In genomic region chr20:31721408-31722332, GRCh38 we compare ENCODE assay signal across 8 cellular contexts. TPM values are rescaled to one million over a fixed set of nuclear protein-coding genes. Genes with fewer than 3 reads are reported as not detected.
DNase-seq lines count a peak whose midpoint lies in the region; ATAC-seq and TF ChIP-seq lines count a peak whose summit lies in the region.

No MANE protein-coding gene starts in this region.

- peak; percentile 52 for DNase-seq in activated CD4-positive, alpha-beta T cell treated with anti-CD3 and anti-CD28 coated beads for 48 hours
- DNase-seq in activated CD4-positive, alpha-beta T cell treated with anti-CD3 and anti-CD28 coated beads for 1 hour, result no peak
- peak; percentile 69 for DNase-seq in activated CD8-positive, alpha-beta memory T cell treated with anti-CD3 and anti-CD28 coated beads for 24 hours
- DNase-seq in foreskin fibroblast (peak in 1 of 2 donors; percentile 34), progenitor cell of endocrine pancreas (ENCODE audit: low spot score, unreplicated experiment) (no peak), LoVo (ENCODE audit: low spot score) (no peak), SK-N-DZ (ENCODE audit: low spot score) (no peak)

- H3K27ac Mint-ChIP-seq in progenitor cell of endocrine pancreas, result peak overlapping the region; percentile 97

- no peaks in the 10 kb centered on the region for H3K27me3 Mint-ChIP-seq in progenitor cell of endocrine pancreas

- H3K4me1 Mint-ChIP-seq in progenitor cell of endocrine pancreas (ENCODE audit: low read depth), result peaks cover 51% of the 10 kb centered on the region

- peaks cover 18% of the 10 kb centered on the region for H3K36me3 Mint-ChIP-seq in progenitor cell of endocrine pancreas (ENCODE audit: insufficient read depth)

- H3K9me3 Mint-ChIP-seq in progenitor cell of endocrine pancreas (ENCODE audit: low read depth), result no peaks in the 10 kb centered on the region

- ATAC-seq in HG03108 (IDR thresholded peaks at IDR 0.05; ENCODE audit: unreplicated experiment), result no peak

- no peak for TF ChIP-seq CTCF in foreskin fibroblast (IDR thresholded peaks at IDR 0.05; ENCODE audit: low read depth, low read length)
- TF ChIP-seq CTCF in progenitor cell of endocrine pancreas (IDR thresholded peaks at IDR 0.05; ENCODE audit: unreplicated experiment), result no peak

- peak overlapping the region; percentile 71 to 86 for H3K4me3 ChIP-seq in foreskin fibroblast (ENCODE audit: low read depth in 1 of 2, low read length in 2 of 2)

- peak overlapping the region; percentile 82 for H3K4me3 Mint-ChIP-seq in progenitor cell of endocrine pancreas (ENCODE audit: low read depth)

RNA-seq across cellular contexts. Expression of gene BCL2L1, which starts 1.0 kb away (rescaled TPM):
- 130 and 136 TPM in 2 replicates for total RNA-seq in progenitor cell of endocrine pancreas
- polyA plus RNA-seq in SK-N-DZ (2014; cell fraction: cytosol; rRNA removed), result 78.5 and 86.3 TPM in 2 replicates
- 30.3 and 34.7 TPM in 2 replicates for polyA plus RNA-seq in SK-N-DZ (2014; cell fraction: nucleus; rRNA removed)

RNA-seq across cellular contexts. Expression of gene TPX2, which starts 17.4 kb away (rescaled TPM):
- 71.9 and 77.0 TPM in 2 replicates for total RNA-seq in progenitor cell of endocrine pancreas
- 121 and 138 TPM in 2 replicates for polyA plus RNA-seq in SK-N-DZ (2014; cell fraction: cytosol; rRNA removed)
- polyA plus RNA-seq in SK-N-DZ (2014; cell fraction: nucleus; rRNA removed), result 484 and 677 TPM in 2 replicates

Comparison
In these comparisons a context has a peak if more than half of its experiments do, and no peak if none do; other contexts are left out.
1. DNase-seq: peak in activated CD4-positive, alpha-beta T cell treated with anti-CD3 and anti-CD28 coated beads for 48 hours (single experiment) and activated CD8-positive, alpha-beta memory T cell treated with anti-CD3 and anti-CD28 coated beads for 24 hours (single experiment); none in activated CD4-positive, alpha-beta T cell treated with anti-CD3 and anti-CD28 coated beads for 1 hour (single experiment), progenitor cell of endocrine pancreas (single experiment), LoVo (single experiment) and SK-N-DZ (single experiment).